In the genomic region with DNA sequence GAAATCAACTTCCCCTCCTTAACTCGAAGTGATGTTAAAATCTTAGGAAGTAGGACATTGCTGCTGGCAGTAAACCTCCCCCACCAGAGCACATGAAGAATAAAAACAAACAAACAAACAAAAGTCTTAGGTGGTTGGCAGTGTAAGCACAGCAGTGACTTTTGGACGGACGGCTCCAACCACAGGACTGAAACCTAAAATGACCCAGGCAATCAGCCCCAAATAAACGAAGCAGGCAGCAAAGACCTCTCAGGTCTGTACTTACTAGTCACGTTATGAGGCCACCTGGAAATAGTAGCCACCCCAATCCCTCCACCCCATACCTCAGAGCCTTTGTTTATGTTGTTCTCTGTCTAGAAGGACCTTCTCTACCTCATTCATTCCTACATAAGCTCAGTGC, we compare ENCODE assay signal across 17 cellular contexts. TPM values are rescaled to one million over a fixed set of nuclear protein-coding genes. Genes with fewer than 3 reads are reported as not detected.
DNase-seq lines count a peak whose midpoint lies in the region; ATAC-seq and TF ChIP-seq lines count a peak whose summit lies in the region.
"Had no signal": no experiment of that assay in that cellular context is flagged by ENCODE, and none has a peak within 500 bp of the region (broad histone marks: within the 10 kb centered on the region; RNA-seq: fewer than 3 reads in every experiment).

No MANE protein-coding gene starts in this region.

- H3K4me1 Mint-ChIP-seq in activated B cell treated with CpG ODN at 0.5 μM for 24 hours, result peaks cover 97% of the 10 kb centered on the region
- peaks cover 6 to 16% (median 16%) of the 10 kb centered on the region in 3 donors for H3K4me1 Mint-ChIP-seq in T-cell
- H3K4me1 Mint-ChIP-seq: immature natural killer cell had no signal

- ATAC-seq in GM18867 (IDR thresholded peaks at IDR 0.05; ENCODE audit: unreplicated experiment) (peak; percentile 25), HG02852 (IDR thresholded peaks at IDR 0.05; ENCODE audit: unreplicated experiment) (peak; percentile 26), activated B cell treated with CpG ODN at 0.5 μM for 24 hours (ENCODE audit: low read depth) (no peak), GM21723 (IDR thresholded peaks at IDR 0.05; ENCODE audit: unreplicated experiment) (no peak), T-cell (replicated peaks in 1 of 4) (no peak)
- ATAC-seq: lower lobe of right lung had no signal

- H3K27me3 Mint-ChIP-seq in activated B cell treated with CpG ODN at 0.5 μM for 24 hours (no peaks in the 10 kb centered on the region), T-cell (peaks cover 4 to 19% of the 10 kb centered on the region in 2 donors)

- intact Hi-C loops in activated B cell treated with CpG ODN at 0.5 μM for 24 hours (cut with micrococcal nuclease), result loop anchor here (10.0 kb wide), 3 partner anchors 48 to 1052 kb away; partner anchors contain the start of gene ATP13A3

- H3K36me3 Mint-ChIP-seq in activated B cell treated with CpG ODN at 0.5 μM for 24 hours (ENCODE audit: low read depth) (no peaks in the 10 kb centered on the region), T-cell (no peaks in the 10 kb centered on the region)
- H3K36me3 Mint-ChIP-seq: immature natural killer cell had no signal

- CTCF ChIA-PET in activated B cell treated with CpG ODN at 0.5 μM for 24 hours (lab: Charles Lee) (interaction anchor here (0.8 to 3.9 kb wide), 4 partner anchors 30 to 585 kb away, joined by 3 to 43 read pairs (median 3); no protein-coding TSS in a partner anchor), T-cell (lab: Charles Lee) (no interaction called here)

- POLR2A ChIA-PET in activated B cell treated with CpG ODN at 0.5 μM for 24 hours (lab: Charles Lee), result interaction anchor here (0.8 to 14.5 kb wide), 9 partner anchors 12 to 132 kb away, joined by 3 to 465 read pairs (median 20); partner anchors contain the start of gene HES1
- POLR2A ChIA-PET in T-cell (lab: Charles Lee), result no interaction called here

- DNase-seq in activated B cell treated with CpG ODN at 0.5 μM for 24 hours, result no peak
- DNase-seq in T-helper 9 cell, result no peak
- DNase-seq in T-cell, result no peak
- no peak for DNase-seq in nucleus accumbens (lab: John Stamatoyannopoulos, UW)
- DNase-seq: DMS 273 treated with DMSO at 0.1 percent for 48 hours; GDM1; head of caudate nucleus; immature natural killer cell; lower lobe of right lung; MV-4-11; NCI-H2029 treated with DMSO at 0.1 percent for 48 hours; stimulated activated CD4-positive, alpha-beta T cell treated with anti-CD3 and anti-CD28 coated beads, Interleukin-2, amount 100 ng/mL, for 48 hours; substantia nigra; SW 1271 had no signal

- H3K27ac Mint-ChIP-seq in activated B cell treated with CpG ODN at 0.5 μM for 24 hours (peak overlapping the region; percentile 87), T-cell (no peak overlapping the region)
- H3K27ac Mint-ChIP-seq: immature natural killer cell had no signal

- no peak for TF ChIP-seq CTCF in activated B cell treated with CpG ODN at 0.5 μM for 24 hours (IDR thresholded peaks at IDR 0.05)

- no peaks in the 10 kb centered on the region for H3K9me3 Mint-ChIP-seq in activated B cell treated with CpG ODN at 0.5 μM for 24 hours
- H3K9me3 Mint-ChIP-seq in T-cell, result no peaks in the 10 kb centered on the region
- H3K9me3 Mint-ChIP-seq: immature natural killer cell had no signal

- H3K4me3 Mint-ChIP-seq in activated B cell treated with CpG ODN at 0.5 μM for 24 hours, result peak overlapping the region; percentile 24
- no peak overlapping the region for H3K4me3 Mint-ChIP-seq in T-cell
- H3K4me3 Mint-ChIP-seq: immature natural killer cell had no signal

RNA-seq across cellular contexts. Expression of gene HES1, which starts 33.5 kb away (rescaled TPM):
- 5.0 and 5.9 TPM in 2 replicates for total RNA-seq in activated B cell treated with CpG ODN at 0.5 μM for 24 hours
- total RNA-seq in T-cell, result 1 to 10 TPM in 1 of 5 donors, under 1 TPM in 4; 0.35 to 1.1 (median 0.46) TPM

Comparison
In these comparisons a context has a peak if more than half of its experiments do, and no peak if none do; other contexts are left out.
1. ATAC-seq: peak in GM18867 (single experiment) and HG02852 (single experiment); none in activated B cell treated with CpG ODN at 0.5 μM for 24 hours (single experiment), GM21723 (single experiment) and T-cell (0 of 4).